Comparison of ENCODE assay signal across 17 cellular contexts in the genomic region with DNA sequence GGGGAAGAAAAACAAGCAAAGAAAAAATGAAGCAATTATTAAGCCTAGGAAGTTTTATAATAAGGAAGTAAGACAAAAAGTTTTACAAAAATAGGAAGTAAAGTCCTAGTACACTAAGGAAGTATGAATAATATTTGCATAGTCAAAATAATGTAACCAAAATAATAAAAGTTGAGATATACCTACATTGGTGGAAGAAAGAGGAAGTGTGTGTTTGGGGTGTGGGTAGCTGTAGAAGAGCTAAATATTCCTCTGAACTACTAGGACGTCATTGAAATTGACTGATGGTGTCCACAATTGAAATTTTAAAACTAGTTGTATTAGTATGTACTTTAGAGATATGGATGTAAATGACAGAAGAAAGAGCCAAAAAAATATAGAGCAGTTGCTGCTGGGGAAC.
DNase-seq lines count a peak whose midpoint lies in the region; ATAC-seq and TF ChIP-seq lines count a peak whose summit lies in the region.
"Had no signal": no experiment of that assay in that cellular context is flagged by ENCODE, and none has a peak within 500 bp of the region (broad histone marks: within the 10 kb centered on the region; RNA-seq: fewer than 3 reads in every experiment).

No MANE protein-coding gene starts in this region.

- no peaks in the 10 kb centered on the region for H3K36me3 ChIP-seq in DOHH2 (ENCODE audit: control insufficient read depth, low read length)

- H4K20me1 ChIP-seq in DOHH2 (ENCODE audit: control insufficient read depth, insufficient read depth, low read depth, low read length): no peaks in the 10 kb centered on the region

- TF ChIP-seq CTCF in DOHH2 (IDR thresholded peaks at IDR 0.05; ENCODE audit: low read depth, low read length, poor library complexity, severe bottlenecking) (no peak), CD14-positive monocyte (IDR thresholded peaks at IDR 0.05) (no peak)

- H3K27ac Mint-ChIP-seq in CD14-positive monocyte: peak overlapping the region in 1 of 7 donors; percentile 15
- H3K27ac Mint-ChIP-seq: CD8-positive, alpha-beta T cell; GM23338 had no signal

- intact Hi-C loops in CD14-positive monocyte (cut with micrococcal nuclease): no loop called here
- intact Hi-C loops in posterior cingulate gyrus (cut with DNase I): no loop called here

- ATAC-seq in GM21526 (IDR thresholded peaks at IDR 0.05; ENCODE audit: low FRiP score, unreplicated experiment): peak; percentile 95
- peak; percentile 72 for ATAC-seq in HG03432 (IDR thresholded peaks at IDR 0.05; ENCODE audit: unreplicated experiment)
- ATAC-seq: CD8-positive, alpha-beta T cell; GM23338 had no signal

- peak; percentile 2 for DNase-seq in OCI-M1 (lab: John Stamatoyannopoulos, UW)
- no peak for DNase-seq in CD14-positive monocyte (ENCODE audit: low spot score)
- DNase-seq in posterior cingulate gyrus: no peak
- DNase-seq in globus pallidus (ENCODE audit: low spot score): no peak
- no peak for DNase-seq in substantia nigra (lab: John Stamatoyannopoulos, UW)
- DNase-seq: activated CD4-positive, CD25-positive, alpha-beta regulatory T cell; anterior cingulate cortex; CD8-positive, alpha-beta T cell; KG1; NCI-H510A treated with DMSO at 0.1 percent for 48 hours; stimulated activated CD4-positive, alpha-beta T cell treated with anti-CD3 and anti-CD28 coated beads, Interleukin-4, amount 100 ng/mL, for 24 hours; T-helper 1 cell had no signal

- peaks cover 0 to 2% (median 0%) of the 10 kb centered on the region in 3 donors for H3K27me3 Mint-ChIP-seq in CD14-positive monocyte (ENCODE audit: low read depth in 3 of 3)

- H3K4me3 ChIP-seq in DOHH2 (ENCODE audit: low read length): peak overlapping the region; percentile 34
- H3K4me3 ChIP-seq: GM23338 had no signal

- H3K79me2 ChIP-seq in DOHH2 (ENCODE audit: control insufficient read depth, low read length): no peaks in the 10 kb centered on the region

- H3K4me1 Mint-ChIP-seq in CD14-positive monocyte: peaks cover 7% of the 10 kb centered on the region

- peaks cover 14% of the 10 kb centered on the region for H3K4me1 ChIP-seq in DOHH2 (ENCODE audit: control insufficient read depth, low read length)

- H3K9me2 ChIP-seq in DOHH2 (replicated peaks; ENCODE audit: control insufficient read depth, low read length): no peaks in the 10 kb centered on the region

- no peaks in the 10 kb centered on the region for H3K36me3 Mint-ChIP-seq in CD14-positive monocyte
- H3K36me3 Mint-ChIP-seq: CD8-positive, alpha-beta T cell had no signal

- peak overlapping the region; percentile 41 for H3K4me2 ChIP-seq in DOHH2 (ENCODE audit: low read length)
- H3K4me2 ChIP-seq: GM23338 had no signal

- peaks cover 3 to 15% (median 5%) of the 10 kb centered on the region in 7 donors for H3K9me3 Mint-ChIP-seq in CD14-positive monocyte
- H3K9me3 Mint-ChIP-seq: CD8-positive, alpha-beta T cell; GM23338 had no signal

- H3F3A ChIP-seq in DOHH2 (ENCODE audit: control insufficient read depth, insufficient read depth): no peaks in the 10 kb centered on the region

- H3K9me3 ChIP-seq in DOHH2 (ENCODE audit: control insufficient read depth, insufficient read depth, low read length): no peaks in the 10 kb centered on the region

- no peak overlapping the region for H3K4me3 Mint-ChIP-seq in CD14-positive monocyte
- H3K4me3 Mint-ChIP-seq: CD8-positive, alpha-beta T cell; GM23338 had no signal

- H3K27ac ChIP-seq in DOHH2 (ENCODE audit: low read depth, low read length) (peak overlapping the region; percentile 27), substantia nigra (ENCODE audit: low read depth, low read length, poor library complexity, severe bottlenecking) (no peak overlapping the region)
- H3K27ac ChIP-seq: HL-60 had no signal

- H3K27me3 ChIP-seq in DOHH2 (ENCODE audit: control insufficient read depth, low read length): no peaks in the 10 kb centered on the region
